In the genomic region with DNA sequence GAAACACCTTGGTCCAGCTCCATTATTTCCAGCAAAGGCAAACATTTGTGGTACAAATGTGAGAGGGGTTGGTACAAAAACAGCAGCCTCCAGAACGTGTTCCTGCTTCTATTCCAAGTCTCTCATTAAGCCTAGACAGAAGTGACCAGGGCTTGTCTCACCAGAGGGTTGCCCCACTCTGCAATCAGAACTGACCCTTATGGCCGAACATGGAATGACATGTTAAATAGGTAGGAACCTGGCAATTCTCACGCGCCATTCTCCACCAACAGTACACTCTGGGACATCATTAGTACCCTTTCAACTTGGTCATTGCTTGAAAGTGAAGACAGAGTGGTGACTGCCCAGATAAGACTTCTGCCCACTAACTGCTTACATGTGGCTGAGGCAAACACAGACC, we compare ENCODE assay signal across 25 cellular contexts.
A peak's percentile ranks its signal among the peaks of the same experiment; 100 is the strongest.
DNase-seq lines count a peak whose midpoint lies in the region; ATAC-seq, FAIRE-seq and TF ChIP-seq lines count a peak whose summit lies in the region.
"Had no signal": no experiment of that assay in that cellular context is flagged by ENCODE, and none has a peak within 500 bp of the region (broad histone marks: within the 10 kb centered on the region; RNA-seq: fewer than 3 reads in every experiment).

No MANE protein-coding gene starts in this region.

- intact Hi-C loops in HepG2 (cut with micrococcal nuclease; ENCODE audit: unreplicated experiment) (no loop called here), right lobe of liver (cut with DNase I) (no loop called here)

- WGBS in HepG2 (ENCODE audit: low lambda C conversion rate), result 55% methylated on average over 4 of the region's 4 CpGs
- whole genome bisulfite sequencing in right lobe of liver (ENCODE audit: insufficient coverage, low coverage, low lambda C conversion rate, missing lambda C conversion rate), result 95% methylated on average over 3 of the region's 4 CpGs

- H3K4me2 ChIP-seq in HepG2 (ENCODE audit: low read depth, low read length), result no peak overlapping the region

- no peak for TF ChIP-seq POLR2A in HepG2 (IDR thresholded peaks at IDR 0.05; ENCODE audit: insufficient read depth in 1 of 2, low read depth in 2 of 2, low read length in 2 of 2)
- no peak for TF ChIP-seq POLR2A in right lobe of liver (IDR thresholded peaks at IDR 0.05)

- no peak overlapping the region for H3K4me3 Mint-ChIP-seq in WTC11
- H3K4me3 Mint-ChIP-seq: activated naive CD4-positive, alpha-beta T cell treated with anti-CD3 and anti-CD28 coated beads, Interleukin-2, amount 50 U/mL, for 24 hours had no signal

- no peak overlapping the region for H2AFZ ChIP-seq in HepG2 (ENCODE audit: low read length)

- no peaks in the 10 kb centered on the region for H4K20me1 ChIP-seq in HepG2 (ENCODE audit: insufficient read depth, low read length)

- in situ Hi-C loops in HepG2 (cut with HindIII; ENCODE audit: extremely low pct_ligation_motif_present, low pct_unique_long_range_greater_than_20kb), result no loop called here

- H3K4me1 ChIP-seq in HepG2 (ENCODE audit: insufficient read depth, low read length), result no peaks in the 10 kb centered on the region
- no peaks in the 10 kb centered on the region for H3K4me1 ChIP-seq in right lobe of liver
- H3K4me1 ChIP-seq: upper lobe of right lung had no signal

- TF ChIP-seq EP300 in HepG2 (IDR thresholded peaks at IDR 0.05; ENCODE audit: low read depth in 2 of 2, low read length in 2 of 2), result no peak
- TF ChIP-seq EP300 in HepG2 (CRISPR knock-in tag; IDR thresholded peaks at IDR 0.05; ENCODE audit: borderline replicate concordance), result no peak

- H3K36me3 Mint-ChIP-seq in WTC11, result no peaks in the 10 kb centered on the region
- H3K36me3 Mint-ChIP-seq: activated naive CD4-positive, alpha-beta T cell treated with anti-CD3 and anti-CD28 coated beads, Interleukin-2, amount 50 U/mL, for 24 hours; naive B cell had no signal

- DNase-seq in HepG2 (ENCODE audit: low spot score) (no peak), right lobe of liver (no peak), WTC11 (ENCODE audit: low spot score) (no peak), iPS-NIHi11 (ENCODE audit: low spot score) (peak; percentile 40), superior temporal gyrus (ENCODE audit: extremely low spot score) (no peak), A172 (ENCODE audit: low spot score) (no peak)
- DNase-seq: activated CD4-positive, alpha-beta T cell treated with anti-CD3 and anti-CD28 coated beads, Interleukin-2, amount 50 U/mL, for 4 hours; activated CD4-positive, CD25-positive, alpha-beta regulatory T cell; activated CD8-positive, alpha-beta memory T cell treated with anti-CD3 and anti-CD28 coated beads, Interleukin-2, amount 50 U/mL, for 4 hours; C1 segment of cervical spinal cord; Calu3; EL; left cardiac atrium; naive B cell; NCI-H1694; NCI-H69; nucleus accumbens; T1000; upper lobe of right lung had no signal

- no peak for FAIRE-seq in HepG2 (lab: Jason Lieb, UNC)
- FAIRE-seq: endometrium had no signal

- no peak for TF ChIP-seq RAD21 in HepG2 (CRISPR knock-in tag; IDR thresholded peaks at IDR 0.05)

- no peaks in the 10 kb centered on the region for H3K9me3 Mint-ChIP-seq in WTC11
- H3K9me3 Mint-ChIP-seq: activated naive CD4-positive, alpha-beta T cell treated with anti-CD3 and anti-CD28 coated beads, Interleukin-2, amount 50 U/mL, for 24 hours; naive B cell had no signal

- H3K27ac ChIP-seq in HepG2 (ENCODE audit: extremely low read length, insufficient read depth, low read length) (no peak overlapping the region), right lobe of liver (no peak overlapping the region)
- H3K27ac ChIP-seq: RWPE1, skin epidermis, upper lobe of right lung had no signal

- ATAC-seq in HepG2 (peak; percentile 83), right lobe of liver (no peak), WTC11 (peak; percentile 63), GM19455 (IDR thresholded peaks at IDR 0.05; ENCODE audit: unreplicated experiment) (no peak), HG02884 (IDR thresholded peaks at IDR 0.05; ENCODE audit: unreplicated experiment) (no peak)
- ATAC-seq: left cardiac atrium, upper lobe of right lung had no signal

- TF ChIP-seq CTCF in HepG2 (CRISPR knock-in tag; IDR thresholded peaks at IDR 0.05) (no peak), right lobe of liver (IDR thresholded peaks at IDR 0.05) (no peak), WTC11 (IDR thresholded peaks at IDR 0.05) (no peak; the same call in 1 of the 2 replicates)

- H3K27ac Mint-ChIP-seq in WTC11, result no peak overlapping the region
- H3K27ac Mint-ChIP-seq: activated naive CD4-positive, alpha-beta T cell treated with anti-CD3 and anti-CD28 coated beads, Interleukin-2, amount 50 U/mL, for 24 hours; naive B cell had no signal

- no peak overlapping the region for H3K9ac ChIP-seq in HepG2 (ENCODE audit: insufficient read depth, low read depth, low read length)

- H3K36me3 ChIP-seq in HepG2 (replicated peaks in 1 of 2; ENCODE audit: control insufficient read depth in 1 of 2, insufficient read depth in 2 of 2, low read length in 2 of 2) (no peaks in the 10 kb centered on the region), right lobe of liver (no peaks in the 10 kb centered on the region)
- H3K36me3 ChIP-seq: upper lobe of right lung had no signal

- H3K27me3 ChIP-seq in HepG2 (ENCODE audit: control insufficient read depth in 1 of 2, insufficient read depth in 2 of 2, low read length in 2 of 2) (no peaks in the 10 kb centered on the region), right lobe of liver (no peaks in the 10 kb centered on the region)
- H3K27me3 ChIP-seq: upper lobe of right lung had no signal

- no peak overlapping the region for H3K4me3 ChIP-seq in HepG2 (replicated peaks in 1 of 3; ENCODE audit: insufficient read depth in 1 of 3, low read depth in 2 of 3, low read length in 3 of 3)
- H3K4me3 ChIP-seq in right lobe of liver, result no peak overlapping the region
- H3K4me3 ChIP-seq: skin epidermis, upper lobe of right lung had no signal

- no TSS peak for BruUV-seq in HepG2 (replicated peaks; lab: Mats Ljungman, UMichigan)

- H3K4me1 Mint-ChIP-seq in WTC11, result peaks cover 13% of the 10 kb centered on the region
- H3K4me1 Mint-ChIP-seq: activated naive CD4-positive, alpha-beta T cell treated with anti-CD3 and anti-CD28 coated beads, Interleukin-2, amount 50 U/mL, for 24 hours; naive B cell had no signal

- H3K79me2 ChIP-seq in HepG2 (ENCODE audit: insufficient read depth, low read length), result no peaks in the 10 kb centered on the region

- no peaks in the 10 kb centered on the region for H3K27me3 Mint-ChIP-seq in WTC11 (ENCODE audit: low read depth)
- H3K27me3 Mint-ChIP-seq: activated naive CD4-positive, alpha-beta T cell treated with anti-CD3 and anti-CD28 coated beads, Interleukin-2, amount 50 U/mL, for 24 hours had no signal

- H3K9me3 ChIP-seq in HepG2 (ENCODE audit: low read length) (no peaks in the 10 kb centered on the region), right lobe of liver (no peaks in the 10 kb centered on the region)
- H3K9me3 ChIP-seq: upper lobe of right lung had no signal

- CTCF ChIA-PET in HepG2 (lab: Yijun Ruan, JAX; ENCODE audit: low intra/inter-chr PET ratio, low total read pairs), result no interaction called here
- CTCF ChIA-PET in WTC11 (lab: Charles Lee), result interaction anchor here (1.3 kb wide), 1 partner anchor 156 kb away, joined by 4 read pairs; no protein-coding TSS in a partner anchor

- POLR2A ChIA-PET in HepG2 (lab: Yijun Ruan, JAX), result no interaction called here
- POLR2A ChIA-PET in WTC11 (lab: Charles Lee), result no interaction called here

TF ChIP-seq in HepG2, 621 proteins besides CTCF, POLR2A, EP300 and RAD21:
- TF ChIP-seq ATRX (CRISPR knock-in tag; IDR thresholded peaks at IDR 0.05; ENCODE audit: borderline replicate concordance), result no peak
- TF ChIP-seq, protein P1, sequence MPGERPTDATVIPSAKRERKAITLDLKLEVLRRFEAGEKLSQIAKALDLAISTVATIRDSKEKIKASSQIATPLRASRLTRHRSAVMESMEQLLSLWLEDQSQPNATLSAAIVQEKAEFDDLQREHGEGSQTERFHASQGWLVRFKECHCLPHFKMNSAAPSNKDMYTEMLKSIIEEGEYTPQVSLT (CRISPR knock-in tag; IDR thresholded peaks at IDR 0.05; ENCODE audit: borderline replicate concordance, low read depth), result no peak

TF ChIP-seq in WTC11, 78 proteins besides CTCF, POLR2A, EP300 and RAD21 (continues in another document):
- TF ChIP-seq, protein P2, sequence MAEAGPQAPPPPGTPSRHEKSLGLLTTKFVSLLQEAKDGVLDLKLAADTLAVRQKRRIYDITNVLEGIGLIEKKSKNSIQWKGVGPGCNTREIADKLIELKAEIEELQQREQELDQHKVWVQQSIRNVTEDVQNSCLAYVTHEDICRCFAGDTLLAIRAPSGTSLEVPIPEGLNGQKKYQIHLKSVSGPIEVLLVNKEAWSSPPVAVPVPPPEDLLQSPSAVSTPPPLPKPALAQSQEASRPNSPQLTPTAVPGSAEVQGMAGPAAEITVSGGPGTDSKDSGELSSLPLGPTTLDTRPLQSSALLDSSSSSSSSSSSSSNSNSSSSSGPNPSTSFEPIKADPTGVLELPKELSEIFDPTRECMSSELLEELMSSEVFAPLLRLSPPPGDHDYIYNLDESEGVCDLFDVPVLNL (CRISPR knock-in tag; IDR thresholded peaks at IDR 0.05; ENCODE audit: borderline replicate concordance, low read depth), result no peak
- no peak for TF ChIP-seq MAX (CRISPR knock-in tag; IDR thresholded peaks at IDR 0.05)
- no peak for TF ChIP-seq ZNF671 (CRISPR knock-in tag; IDR thresholded peaks at IDR 0.05)
- TF ChIP-seq NR3C1 (CRISPR knock-in tag; conservative IDR thresholded peaks at IDR 0.05; ENCODE audit: low read depth), result no peak
- no peak for TF ChIP-seq ZNF425 (CRISPR knock-in tag; conservative IDR thresholded peaks at IDR 0.05)

Comparison
In these comparisons a context has a peak if more than half of its experiments do, and no peak if none do; other contexts are left out.
1. ATAC-seq: peak in HepG2 (single experiment) and WTC11 (single experiment); none in right lobe of liver (0 of 4), GM19455 (single experiment) and HG02884 (single experiment).